In the genomic region with DNA sequence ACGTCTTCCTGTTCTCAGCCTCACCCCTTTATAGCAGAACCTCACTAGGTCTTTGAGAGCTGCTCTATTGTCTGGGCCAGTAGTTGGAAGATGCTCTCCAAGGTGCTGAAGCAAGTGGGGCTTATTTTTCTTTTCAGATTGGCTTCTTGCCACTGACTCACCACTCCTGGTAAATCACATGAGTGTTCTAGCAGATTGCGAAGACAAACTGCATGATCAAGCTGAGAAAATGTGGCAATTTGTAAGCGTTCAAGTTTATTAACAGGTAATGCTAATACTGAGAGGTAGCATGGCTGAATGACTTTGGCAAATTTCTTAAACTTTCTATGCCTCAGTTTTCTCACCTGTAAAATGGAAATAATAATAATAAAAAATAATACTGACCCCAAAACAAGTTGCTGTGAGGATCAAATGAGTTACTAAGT, we compare ENCODE assay signal across 1 cellular context.
TF ChIP-seq lines count a peak whose summit lies in the region.

No MANE protein-coding gene starts in this region.

TF ChIP-seq in HepG2, 621 proteins besides CTCF, POLR2A, EP300 and RAD21 (continued from another document and continues in another):
- no peak; the same call in 1 of the 2 replicates for TF ChIP-seq AKNA (CRISPR knock-in tag; IDR thresholded peaks at IDR 0.05; ENCODE audit: borderline replicate concordance)
- no peak for TF ChIP-seq HNRNPUL1 (IDR thresholded peaks at IDR 0.05; ENCODE audit: low read depth, low read length)
- TF ChIP-seq ARID2 (CRISPR knock-in tag; IDR thresholded peaks at IDR 0.05; ENCODE audit: borderline replicate concordance), result no peak
- no peak for TF ChIP-seq XRCC5 (optimal IDR thresholded peaks at IDR 0.05; ENCODE audit: low read length)
- TF ChIP-seq, protein P1, sequence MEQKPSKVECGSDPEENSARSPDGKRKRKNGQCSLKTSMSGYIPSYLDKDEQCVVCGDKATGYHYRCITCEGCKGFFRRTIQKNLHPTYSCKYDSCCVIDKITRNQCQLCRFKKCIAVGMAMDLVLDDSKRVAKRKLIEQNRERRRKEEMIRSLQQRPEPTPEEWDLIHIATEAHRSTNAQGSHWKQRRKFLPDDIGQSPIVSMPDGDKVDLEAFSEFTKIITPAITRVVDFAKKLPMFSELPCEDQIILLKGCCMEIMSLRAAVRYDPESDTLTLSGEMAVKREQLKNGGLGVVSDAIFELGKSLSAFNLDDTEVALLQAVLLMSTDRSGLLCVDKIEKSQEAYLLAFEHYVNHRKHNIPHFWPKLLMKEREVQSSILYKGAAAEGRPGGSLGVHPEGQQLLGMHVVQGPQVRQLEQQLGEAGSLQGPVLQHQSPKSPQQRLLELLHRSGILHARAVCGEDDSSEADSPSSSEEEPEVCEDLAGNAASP (CRISPR knock-in tag; IDR thresholded peaks at IDR 0.05; ENCODE audit: borderline replicate concordance), result 0 out of 2 replicates have a peak, but pooled peaks have one; percentile 24
- TF ChIP-seq ZSCAN29 (CRISPR knock-in tag; conservative IDR thresholded peaks at IDR 0.05), result no peak
- 0 out of 2 replicates have a peak, but pooled peaks have one; percentile 15 for TF ChIP-seq ZNF644 (CRISPR knock-in tag; IDR thresholded peaks at IDR 0.05; ENCODE audit: low read depth)
- TF ChIP-seq NFIC (IDR thresholded peaks at IDR 0.05; ENCODE audit: low read length), result no peak
- peak; percentile 54; the same call in 1 of the 2 replicates for TF ChIP-seq ZNF331 (CRISPR knock-in tag; IDR thresholded peaks at IDR 0.05)
- TF ChIP-seq RXRB (CRISPR knock-in tag; IDR thresholded peaks at IDR 0.05; ENCODE audit: borderline replicate concordance), result peak; percentile 22; the same call in 1 of the 2 replicates
- no peak for TF ChIP-seq NCOA5 (CRISPR knock-in tag; IDR thresholded peaks at IDR 0.05)
- no peak for TF ChIP-seq ZNF772 (CRISPR knock-in tag; IDR thresholded peaks at IDR 0.05)
- no peak for TF ChIP-seq ZNF329 (CRISPR knock-in tag; IDR thresholded peaks at IDR 0.05; ENCODE audit: low read depth)
- TF ChIP-seq ZFX (CRISPR knock-in tag; IDR thresholded peaks at IDR 0.05; ENCODE audit: low read depth), result no peak
- no peak for TF ChIP-seq ZNF362 (CRISPR knock-in tag; IDR thresholded peaks at IDR 0.05; ENCODE audit: borderline replicate concordance)
- no peak for TF ChIP-seq IKZF5 (CRISPR knock-in tag; IDR thresholded peaks at IDR 0.05)
- no peak for TF ChIP-seq FIP1L1 (IDR thresholded peaks at IDR 0.05; ENCODE audit: borderline replicate concordance, insufficient read depth, low read depth, low read length)
- no peak for TF ChIP-seq HOXA9 (CRISPR knock-in tag; IDR thresholded peaks at IDR 0.05; ENCODE audit: borderline replicate concordance)
- no peak for TF ChIP-seq ZNF776 (CRISPR knock-in tag; IDR thresholded peaks at IDR 0.05)
- TF ChIP-seq BCL6 (CRISPR knock-in tag; IDR thresholded peaks at IDR 0.05), result no peak
- 0 out of 2 replicates have a peak, but pooled peaks have one; percentile 34 for TF ChIP-seq HOMEZ (CRISPR knock-in tag; IDR thresholded peaks at IDR 0.05; ENCODE audit: low read depth)
- no peak for TF ChIP-seq ZNF235 (CRISPR knock-in tag; IDR thresholded peaks at IDR 0.05; ENCODE audit: borderline replicate concordance)
- TF ChIP-seq FOXA1 (IDR thresholded peaks at IDR 0.05), result no peak
- no peak for TF ChIP-seq FOXA1 (CRISPR knock-in tag; IDR thresholded peaks at IDR 0.05)
- TF ChIP-seq, protein P2, sequence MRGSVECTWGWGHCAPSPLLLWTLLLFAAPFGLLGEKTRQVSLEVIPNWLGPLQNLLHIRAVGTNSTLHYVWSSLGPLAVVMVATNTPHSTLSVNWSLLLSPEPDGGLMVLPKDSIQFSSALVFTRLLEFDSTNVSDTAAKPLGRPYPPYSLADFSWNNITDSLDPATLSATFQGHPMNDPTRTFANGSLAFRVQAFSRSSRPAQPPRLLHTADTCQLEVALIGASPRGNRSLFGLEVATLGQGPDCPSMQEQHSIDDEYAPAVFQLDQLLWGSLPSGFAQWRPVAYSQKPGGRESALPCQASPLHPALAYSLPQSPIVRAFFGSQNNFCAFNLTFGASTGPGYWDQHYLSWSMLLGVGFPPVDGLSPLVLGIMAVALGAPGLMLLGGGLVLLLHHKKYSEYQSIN (CRISPR knock-in tag; IDR thresholded peaks at IDR 0.05; ENCODE audit: borderline replicate concordance), result no peak
- TF ChIP-seq ZNF124 (CRISPR knock-in tag; IDR thresholded peaks at IDR 0.05), result no peak
- TF ChIP-seq ZSCAN9 (CRISPR knock-in tag; IDR thresholded peaks at IDR 0.05; ENCODE audit: borderline replicate concordance), result peak; percentile 93
- no peak for TF ChIP-seq MXD4 (CRISPR knock-in tag; IDR thresholded peaks at IDR 0.05)
- no peak for TF ChIP-seq ZNF382 (CRISPR knock-in tag; IDR thresholded peaks at IDR 0.05; ENCODE audit: borderline replicate concordance)
- 0 out of 2 replicates have a peak, but pooled peaks have one; percentile 20 for TF ChIP-seq SIX1 (CRISPR knock-in tag; IDR thresholded peaks at IDR 0.05; ENCODE audit: borderline replicate concordance)
- TF ChIP-seq, protein P3, sequence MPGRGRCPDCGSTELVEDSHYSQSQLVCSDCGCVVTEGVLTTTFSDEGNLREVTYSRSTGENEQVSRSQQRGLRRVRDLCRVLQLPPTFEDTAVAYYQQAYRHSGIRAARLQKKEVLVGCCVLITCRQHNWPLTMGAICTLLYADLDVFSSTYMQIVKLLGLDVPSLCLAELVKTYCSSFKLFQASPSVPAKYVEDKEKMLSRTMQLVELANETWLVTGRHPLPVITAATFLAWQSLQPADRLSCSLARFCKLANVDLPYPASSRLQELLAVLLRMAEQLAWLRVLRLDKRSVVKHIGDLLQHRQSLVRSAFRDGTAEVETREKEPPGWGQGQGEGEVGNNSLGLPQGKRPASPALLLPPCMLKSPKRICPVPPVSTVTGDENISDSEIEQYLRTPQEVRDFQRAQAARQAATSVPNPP (CRISPR knock-in tag; IDR thresholded peaks at IDR 0.05), result no peak
- no peak for TF ChIP-seq ZFP41 (CRISPR knock-in tag; IDR thresholded peaks at IDR 0.05; ENCODE audit: borderline replicate concordance)
- no peak for TF ChIP-seq MTA1 (CRISPR knock-in tag; IDR thresholded peaks at IDR 0.05; ENCODE audit: borderline replicate concordance)
- no peak for TF ChIP-seq TBL1XR1 (IDR thresholded peaks at IDR 0.05; ENCODE audit: borderline replicate concordance, low read length, partially characterized antibody)
- TF ChIP-seq ELF1 (CRISPR knock-in tag; IDR thresholded peaks at IDR 0.05), result no peak
- TF ChIP-seq, protein P4, sequence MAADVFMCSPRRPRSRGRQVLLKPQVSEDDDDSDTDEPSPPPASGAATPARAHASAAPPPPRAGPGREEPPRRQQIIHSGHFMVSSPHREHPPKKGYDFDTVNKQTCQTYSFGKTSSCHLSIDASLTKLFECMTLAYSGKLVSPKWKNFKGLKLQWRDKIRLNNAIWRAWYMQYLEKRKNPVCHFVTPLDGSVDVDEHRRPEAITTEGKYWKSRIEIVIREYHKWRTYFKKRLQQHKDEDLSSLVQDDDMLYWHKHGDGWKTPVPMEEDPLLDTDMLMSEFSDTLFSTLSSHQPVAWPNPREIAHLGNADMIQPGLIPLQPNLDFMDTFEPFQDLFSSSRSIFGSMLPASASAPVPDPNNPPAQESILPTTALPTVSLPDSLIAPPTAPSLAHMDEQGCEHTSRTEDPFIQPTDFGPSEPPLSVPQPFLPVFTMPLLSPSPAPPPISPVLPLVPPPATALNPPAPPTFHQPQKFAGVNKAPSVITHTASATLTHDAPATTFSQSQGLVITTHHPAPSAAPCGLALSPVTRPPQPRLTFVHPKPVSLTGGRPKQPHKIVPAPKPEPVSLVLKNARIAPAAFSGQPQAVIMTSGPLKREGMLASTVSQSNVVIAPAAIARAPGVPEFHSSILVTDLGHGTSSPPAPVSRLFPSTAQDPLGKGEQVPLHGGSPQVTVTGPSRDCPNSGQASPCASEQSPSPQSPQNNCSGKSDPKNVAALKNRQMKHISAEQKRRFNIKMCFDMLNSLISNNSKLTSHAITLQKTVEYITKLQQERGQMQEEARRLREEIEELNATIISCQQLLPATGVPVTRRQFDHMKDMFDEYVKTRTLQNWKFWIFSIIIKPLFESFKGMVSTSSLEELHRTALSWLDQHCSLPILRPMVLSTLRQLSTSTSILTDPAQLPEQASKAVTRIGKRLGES (CRISPR knock-in tag; IDR thresholded peaks at IDR 0.05; ENCODE audit: borderline replicate concordance), result 0 out of 2 replicates have a peak, but pooled peaks have one; percentile 46
- TF ChIP-seq KMT2B (CRISPR knock-in tag; IDR thresholded peaks at IDR 0.05), result 0 out of 2 replicates have a peak, but pooled peaks have one; percentile 26
- no peak for TF ChIP-seq GATAD2A (CRISPR knock-in tag; IDR thresholded peaks at IDR 0.05)
- TF ChIP-seq ZSCAN25 (CRISPR knock-in tag; IDR thresholded peaks at IDR 0.05), result no peak
- TF ChIP-seq ZNF292 (CRISPR knock-in tag; IDR thresholded peaks at IDR 0.05; ENCODE audit: borderline replicate concordance, low read depth), result no peak
- no peak for TF ChIP-seq DMTF1 (CRISPR knock-in tag; IDR thresholded peaks at IDR 0.05)
- TF ChIP-seq ATRX (CRISPR knock-in tag; IDR thresholded peaks at IDR 0.05; ENCODE audit: borderline replicate concordance), result no peak
- TF ChIP-seq SOX13 (IDR thresholded peaks at IDR 0.05), result no peak
- TF ChIP-seq SOX13 (CRISPR knock-in tag; conservative IDR thresholded peaks at IDR 0.05 in 1 of 2, IDR thresholded peaks at IDR 0.05 in 1 of 2), result 0 out of 4 replicates have a peak, but pooled peaks of 1 of the 2 experiments have one; percentile 17
